ENCODE assay signal across 8 cellular contexts in genomic region chr5:127875235-127876021, GRCh38.
DNase-seq lines count a peak whose midpoint lies in the region; ATAC-seq and TF ChIP-seq lines count a peak whose summit lies in the region.

No MANE protein-coding gene starts in this region.

- H3K4me3 ChIP-seq in astrocyte of the cerebellum (ENCODE audit: low read depth, low read length), result no peak overlapping the region

- in situ Hi-C loops in astrocyte of the cerebellum (cut with HindIII; ENCODE audit: low sequenced_read_pairs), result no loop called here

- DNase-seq in NCI-H1105 treated with DMSO at 0.1 percent for 48 hours (lab: John Stamatoyannopoulos, UW) (peak; percentile 32), NCI-H1105 (lab: John Stamatoyannopoulos, UW) (no peak), NOMO-1 (lab: John Stamatoyannopoulos, UW; ENCODE audit: unreplicated experiment in 2 of 2) (peak; percentile 49), astrocyte of the cerebellum (ENCODE audit: low read depth) (no peak), iPS-NIHi7 (ENCODE audit: extremely low spot score) (peak; percentile 51)
- DNase-seq in stimulated activated CD4-positive, alpha-beta T cell treated with anti-CD3 and anti-CD28 coated beads, Interleukin-1b, Interleukin-23, amount 100 ng/mL, for 48 hours, result peak; percentile 40

- peak; percentile 13 for TF ChIP-seq CTCF in astrocyte of the cerebellum (IDR thresholded peaks at IDR 0.05; ENCODE audit: low read depth, low read length, missing control alignments)

- ATAC-seq in GM21381 (IDR thresholded peaks at IDR 0.05; ENCODE audit: unreplicated experiment), result peak; percentile 82
- peak; percentile 84 for ATAC-seq in HG03520 (IDR thresholded peaks at IDR 0.05; ENCODE audit: unreplicated experiment)

Comparison
In these comparisons a context has a peak if more than half of its experiments do, and no peak if none do; other contexts are left out.
1. DNase-seq: peak in NCI-H1105 treated with DMSO at 0.1 percent for 48 hours (single experiment), NOMO-1 (2 of 2), iPS-NIHi7 (single experiment) and stimulated activated CD4-positive, alpha-beta T cell treated with anti-CD3 and anti-CD28 coated beads, Interleukin-1b, Interleukin-23, amount 100 ng/mL, for 48 hours (single experiment); none in NCI-H1105 (single experiment) and astrocyte of the cerebellum (single experiment).